Comparison of ENCODE assay signal across 8 cellular contexts in genomic region chr3:195990841-195991174, GRCh38.
DNase-seq lines count a peak whose midpoint lies in the region; ATAC-seq, FAIRE-seq and TF ChIP-seq lines count a peak whose summit lies in the region.
"Not testable (repeated sequence)": the region's sequence is repeated elsewhere in the genome, so short reads cannot be mapped to it uniquely, and the experiment has no call there.

No MANE protein-coding gene starts in this region.

- not testable (repeated sequence) for FAIRE-seq in H1 (lab: Jason Lieb, UNC)

- not testable (repeated sequence) for H3K14ac ChIP-seq in H1 (ENCODE audit: insufficient read length)

- H4K5ac ChIP-seq in H1 (ENCODE audit: insufficient read length, low read depth, low read length): not testable (repeated sequence)

- H3K9ac ChIP-seq in H1 (replicated peaks in 1 of 4; ENCODE audit: extremely low read depth in 1 of 4, low read depth in 3 of 4, low read length in 3 of 4); iPS-20b (ENCODE audit: low read depth, low read length): not testable (repeated sequence)

- H2BK20ac ChIP-seq in H1 (ENCODE audit: low read length): not testable (repeated sequence)

- not testable (repeated sequence) for H4K20me1 ChIP-seq in H1 (replicated peaks in 1 of 2; ENCODE audit: control insufficient read depth in 1 of 2, insufficient read depth in 2 of 2, low read length in 2 of 2)

- CTCF ChIA-PET in H1 (lab: Charles Lee; ENCODE audit: partially characterized antibody): not testable (repeated sequence)

- not testable (repeated sequence) for H3K36me3 ChIP-seq in SJCRH30; H1 (ENCODE audit: control insufficient read depth in 2 of 4, insufficient read depth in 4 of 4, low read length in 3 of 4); iPS-20b (ENCODE audit: insufficient read depth, low read depth, low read length)

- H3K56ac ChIP-seq in H1 (replicated peaks; ENCODE audit: insufficient read length, low read depth, low read length): not testable (repeated sequence)

- not testable (repeated sequence) for TF ChIP-seq CTCF in AG10803 (conservative IDR thresholded peaks at IDR 0.05; ENCODE audit: low read length); HFF-Myc (IDR thresholded peaks at IDR 0.05; ENCODE audit: low read depth, low read length, missing control alignments); H1 (IDR thresholded peaks at IDR 0.05; ENCODE audit: control extremely low read depth in 1 of 3, insufficient read depth in 1 of 3, low read depth in 1 of 3, low read length in 3 of 3); nephron (IDR thresholded peaks at IDR 0.05; ENCODE audit: unreplicated experiment in 3 of 3)

- H3K18ac ChIP-seq in H1 (ENCODE audit: extremely low read depth, low read length): not testable (repeated sequence)

- H4K8ac ChIP-seq in H1 (ENCODE audit: extremely low read depth, insufficient read depth, low read length): not testable (repeated sequence)

- not testable (repeated sequence) for TF ChIP-seq RAD21 in H1 (IDR thresholded peaks at IDR 0.05 in 1 of 2, conservative IDR thresholded peaks at IDR 0.05 in 1 of 2; ENCODE audit: low read depth in 2 of 2, low read length in 2 of 2)

- H3K23me2 ChIP-seq in H1 (ENCODE audit: low read depth, low read length): not testable (repeated sequence)

- H3K4me3 ChIP-seq in AG10803 (ENCODE audit: low read length) (peak overlapping the region; percentile 70), HFF-Myc (replicated peaks; ENCODE audit: low read depth, low read length) (peak overlapping the region; percentile 56), SJCRH30 (peak overlapping the region; percentile 77), H1 (ENCODE audit: extremely low read depth in 1 of 4, insufficient read depth in 2 of 4, low read depth in 3 of 4, low read length in 4 of 4) (peak overlapping the region in 3 of 4 experiments; percentile 53 to 75 (median 60); a peak in 6 of 8 replicates), iPS-20b (ENCODE audit: low read length) (peak overlapping the region; percentile 74)

- WGBS in H1 (ENCODE audit: extremely low coverage in 1 of 2, insufficient coverage in 1 of 2, insufficient read length in 1 of 2, insufficient replicate concordance in 2 of 2, low coverage in 1 of 2, low lambda C conversion rate in 2 of 2, missing lambda C conversion rate in 1 of 2), 2 experiments: 90% methylated on average over 7 of the region's 7 CpGs; no CpG with 5 or more reads in 1 of the 2 experiments

- H2BK5ac ChIP-seq in H1 (ENCODE audit: low read depth, low read length): not testable (repeated sequence)

- H2BK15ac ChIP-seq in H1 (ENCODE audit: low read length): not testable (repeated sequence)

- not testable (repeated sequence) for H2BK12ac ChIP-seq in H1 (ENCODE audit: low read depth, low read length)

- not testable (repeated sequence) for TF ChIP-seq EP300 in H1 (IDR thresholded peaks at IDR 0.05; ENCODE audit: borderline replicate concordance in 1 of 2, low read depth in 2 of 2, low read length in 2 of 2)

- not testable (repeated sequence) for H3K4ac ChIP-seq in H1 (replicated peaks; ENCODE audit: insufficient read length, low read depth, low read length)

- not testable (repeated sequence) for H3K36me3 Mint-ChIP-seq in activated naive CD4-positive, alpha-beta T cell treated with anti-CD3 and anti-CD28 coated beads, Interleukin-2, amount 50 U/mL, for 72 hours; nephron (ENCODE audit: low read depth)

- peak overlapping the region; percentile 24; the same call in 1 of the 2 replicates for H3K27ac ChIP-seq in SJCRH30
- H3K27ac ChIP-seq in H1 (ENCODE audit: low read depth, low read length); iPS-20b (ENCODE audit: low read length): not testable (repeated sequence)

- not testable (repeated sequence) for DNase-seq in AG10803 (ENCODE audit: low read depth); HFF-Myc (ENCODE audit: extremely low read depth, low read depth); SJCRH30; activated naive CD4-positive, alpha-beta T cell treated with anti-CD3 and anti-CD28 coated beads, Interleukin-2, amount 50 U/mL, for 72 hours (ENCODE audit: low spot score in 2 of 2); H1 (ENCODE audit: low read depth in 1 of 2, low spot score in 2 of 2); stimulated activated naive CD8-positive, alpha-beta T cell treated with anti-CD3 and anti-CD28 coated beads, Interleukin-15, amount 100 ng/mL, for 72 hours

- H3K27me3 ChIP-seq in SJCRH30; H1 (replicated peaks in 1 of 4; ENCODE audit: control insufficient read depth in 3 of 4, extremely low read depth in 1 of 4, insufficient read depth in 3 of 4, low read length in 3 of 4); iPS-20b (ENCODE audit: insufficient read depth, low read length): not testable (repeated sequence)

- peak overlapping the region; percentile 86 to 94 (median 91) for H3K4me3 Mint-ChIP-seq in nephron
- H3K4me3 Mint-ChIP-seq in stimulated activated naive CD8-positive, alpha-beta T cell treated with anti-CD3 and anti-CD28 coated beads, Interleukin-15, amount 100 ng/mL, for 72 hours: peak overlapping the region; percentile 69 to 74

- H3K4me2 ChIP-seq in H1 (ENCODE audit: insufficient read depth in 1 of 2, low read depth in 2 of 2, low read length in 2 of 2): peak overlapping the region in 1 of 2 experiments; percentile 48; a peak in 2 of 4 replicates

- H3K9me3 Mint-ChIP-seq in activated naive CD4-positive, alpha-beta T cell treated with anti-CD3 and anti-CD28 coated beads, Interleukin-2, amount 50 U/mL, for 72 hours; nephron; stimulated activated naive CD8-positive, alpha-beta T cell treated with anti-CD3 and anti-CD28 coated beads, Interleukin-15, amount 100 ng/mL, for 72 hours: not testable (repeated sequence)

- not testable (repeated sequence) for H3K9me3 ChIP-seq in SJCRH30 (replicated peaks); H1 (ENCODE audit: insufficient read depth in 2 of 2, low read depth in 1 of 2, low read length in 1 of 2); iPS-20b (ENCODE audit: insufficient read depth, low read depth, low read length)

- not testable (repeated sequence) for TF ChIP-seq POLR2A in H1 (IDR thresholded peaks at IDR 0.05; ENCODE audit: control extremely low read depth in 1 of 2, low read depth in 2 of 2, low read length in 2 of 2)

- POLR2A ChIA-PET in H1 (lab: Charles Lee; ENCODE audit: partially characterized antibody): not testable (repeated sequence)

- H4K91ac ChIP-seq in H1 (replicated peaks; ENCODE audit: insufficient read length, low read length): not testable (repeated sequence)

- H2AK5ac ChIP-seq in H1 (ENCODE audit: low read depth, low read length): not testable (repeated sequence)

- not testable (repeated sequence) for ATAC-seq in activated naive CD4-positive, alpha-beta T cell treated with anti-CD3 and anti-CD28 coated beads, Interleukin-2, amount 50 U/mL, for 72 hours; stimulated activated naive CD8-positive, alpha-beta T cell treated with anti-CD3 and anti-CD28 coated beads, Interleukin-15, amount 100 ng/mL, for 72 hours

- H3K79me1 ChIP-seq in H1 (ENCODE audit: low read depth, low read length): not testable (repeated sequence)

- H3K27me3 Mint-ChIP-seq in nephron (ENCODE audit: low read depth); stimulated activated naive CD8-positive, alpha-beta T cell treated with anti-CD3 and anti-CD28 coated beads, Interleukin-15, amount 100 ng/mL, for 72 hours: not testable (repeated sequence)

- H2AFZ ChIP-seq in H1 (ENCODE audit: low read length): not testable (repeated sequence)

- peaks cover 20% of the 10 kb centered on the region for H3K4me1 Mint-ChIP-seq in nephron
- not testable (repeated sequence) for H3K4me1 Mint-ChIP-seq in stimulated activated naive CD8-positive, alpha-beta T cell treated with anti-CD3 and anti-CD28 coated beads, Interleukin-15, amount 100 ng/mL, for 72 hours

- H3K23ac ChIP-seq in H1 (ENCODE audit: insufficient read length): not testable (repeated sequence)

- not testable (repeated sequence) for H3K4me1 ChIP-seq in SJCRH30; H1 (replicated peaks in 1 of 4; ENCODE audit: control insufficient read depth in 3 of 4, insufficient read depth in 4 of 4, low read length in 3 of 4); iPS-20b (ENCODE audit: insufficient read depth, low read length)

- H2BK120ac ChIP-seq in H1 (replicated peaks; ENCODE audit: low read depth, low read length): not testable (repeated sequence)

- H3K79me2 ChIP-seq in H1 (ENCODE audit: control insufficient read depth in 1 of 2, insufficient read depth in 2 of 2, low read length in 2 of 2): not testable (repeated sequence)

- H3K27ac Mint-ChIP-seq in activated naive CD4-positive, alpha-beta T cell treated with anti-CD3 and anti-CD28 coated beads, Interleukin-2, amount 50 U/mL, for 72 hours: peak overlapping the region; percentile 79 to 95
- peak overlapping the region; percentile 77 to 87 (median 78) for H3K27ac Mint-ChIP-seq in nephron
- peak overlapping the region; percentile 72 to 80 for H3K27ac Mint-ChIP-seq in stimulated activated naive CD8-positive, alpha-beta T cell treated with anti-CD3 and anti-CD28 coated beads, Interleukin-15, amount 100 ng/mL, for 72 hours
